Comparison of ENCODE assay signal across 18 cellular contexts in genomic region chr21:38965241-38965640, GRCh38.
DNase-seq lines count a peak whose midpoint lies in the region; ATAC-seq and TF ChIP-seq lines count a peak whose summit lies in the region.
"Had no signal": no experiment of that assay in that cellular context is flagged by ENCODE, and none has a peak within 500 bp of the region (broad histone marks: within the 10 kb centered on the region; RNA-seq: fewer than 3 reads in every experiment).

No MANE protein-coding gene starts in this region.

- no peak overlapping the region for H3K4me3 Mint-ChIP-seq in activated naive CD4-positive, alpha-beta T cell treated with anti-CD3 and anti-CD28 coated beads, Interleukin-2, amount 10 ng/mL, durations not matched to agents 7 days and 5 days
- H3K4me3 Mint-ChIP-seq: CD4-positive, alpha-beta memory T cell; immature natural killer cell had no signal

- H3K4me3 ChIP-seq in cardiac muscle cell (no peak overlapping the region), brain microvascular endothelial cell (ENCODE audit: low read depth, low read length) (no peak overlapping the region), mucosa of rectum (ENCODE audit: low read length in 2 of 2) (no peak overlapping the region)
- H3K4me3 ChIP-seq: tibial nerve had no signal

- H3K9me3 ChIP-seq in cardiac muscle cell (ENCODE audit: low read depth) (no peaks in the 10 kb centered on the region), mucosa of rectum (ENCODE audit: control insufficient read depth in 2 of 2, low read length in 2 of 2) (no peaks in the 10 kb centered on the region)

- H3K36me3 Mint-ChIP-seq in activated naive CD4-positive, alpha-beta T cell treated with anti-CD3 and anti-CD28 coated beads, Interleukin-2, amount 10 ng/mL, durations not matched to agents 7 days and 5 days = no peaks in the 10 kb centered on the region
- H3K36me3 Mint-ChIP-seq: CD4-positive, alpha-beta memory T cell; immature natural killer cell had no signal

- H3K4me1 Mint-ChIP-seq in activated naive CD4-positive, alpha-beta T cell treated with anti-CD3 and anti-CD28 coated beads, Interleukin-2, amount 10 ng/mL, durations not matched to agents 7 days and 5 days = no peaks in the 10 kb centered on the region
- H3K4me1 Mint-ChIP-seq: CD4-positive, alpha-beta memory T cell had no signal

- peaks cover 17% of the 10 kb centered on the region for H3K4me1 ChIP-seq in cardiac muscle cell (ENCODE audit: low read depth)
- H3K4me1 ChIP-seq in mucosa of rectum (ENCODE audit: control insufficient read depth in 2 of 2, insufficient read depth in 2 of 2, low read length in 2 of 2) = peaks cover 0 to 4% of the 10 kb centered on the region in 2 donors
- H3K4me1 ChIP-seq: tibial nerve had no signal

- H3K27ac Mint-ChIP-seq in activated naive CD4-positive, alpha-beta T cell treated with anti-CD3 and anti-CD28 coated beads, Interleukin-2, amount 10 ng/mL, durations not matched to agents 7 days and 5 days = no peak overlapping the region
- H3K27ac Mint-ChIP-seq: CD4-positive, alpha-beta memory T cell; immature natural killer cell had no signal

- no peak for TF ChIP-seq CTCF in cardiac muscle cell (IDR thresholded peaks at IDR 0.05; ENCODE audit: low read depth, low read length)
- TF ChIP-seq CTCF in brain microvascular endothelial cell (IDR thresholded peaks at IDR 0.05; ENCODE audit: low read depth, low read length, missing control alignments) = no peak

- H3K9ac ChIP-seq in mucosa of rectum (ENCODE audit: low read depth in 1 of 2, low read length in 2 of 2) = no peak overlapping the region

- H3K27me3 ChIP-seq in cardiac muscle cell (no peaks in the 10 kb centered on the region), brain microvascular endothelial cell (replicated peaks) (no peaks in the 10 kb centered on the region), mucosa of rectum (ENCODE audit: control insufficient read depth in 2 of 2, insufficient read depth in 2 of 2, low read length in 2 of 2) (no peaks in the 10 kb centered on the region)
- H3K27me3 ChIP-seq: tibial nerve had no signal

- in situ Hi-C loops in brain microvascular endothelial cell (cut with HindIII; ENCODE audit: low pct_ligation_motif_present, low sequenced_read_pairs) = no loop called here

- H3K9me3 Mint-ChIP-seq in activated naive CD4-positive, alpha-beta T cell treated with anti-CD3 and anti-CD28 coated beads, Interleukin-2, amount 10 ng/mL, durations not matched to agents 7 days and 5 days = peaks cover 8% of the 10 kb centered on the region

- H3K36me3 ChIP-seq in cardiac muscle cell = no peaks in the 10 kb centered on the region
- no peaks in the 10 kb centered on the region for H3K36me3 ChIP-seq in brain microvascular endothelial cell (replicated peaks)
- H3K36me3 ChIP-seq in mucosa of rectum (ENCODE audit: control insufficient read depth in 2 of 2, insufficient read depth in 2 of 2, low read length in 2 of 2) = no peaks in the 10 kb centered on the region
- H3K36me3 ChIP-seq: tibial nerve had no signal

- DNase-seq in cardiac muscle cell (ENCODE audit: low read depth in 1 of 2, low spot score in 1 of 2) (peak in 1 of 2 donors; percentile 46), left ventricle myocardium superior (no peak), brain microvascular endothelial cell (peak; percentile 27), NCI-H82 (lab: John Stamatoyannopoulos, UW) (no peak)
- no peak for DNase-seq in activated naive CD4-positive, alpha-beta T cell treated with anti-CD3 and anti-CD28 coated beads, Interleukin-2, amount 10 ng/mL, durations not matched to agents 7 days and 5 days
- DNase-seq in activated CD4-positive, alpha-beta T cell treated with anti-CD3 and anti-CD28 coated beads for 4 hours = no peak
- DNase-seq: ACHN; activated CD4-positive, alpha-beta T cell treated with anti-CD3 and anti-CD28 coated beads, Interleukin-2, amount 50 U/mL, for 48 hours; CD4-positive, alpha-beta memory T cell; cerebellar nuclear complex; immature natural killer cell; Kasumi-1; NCI-H1436 treated with DMSO at 0.1 percent for 48 hours; PC-3; stimulated activated CD4-positive, alpha-beta T cell treated with anti-CD3 and anti-CD28 coated beads, Interleukin-4, amount 100 ng/mL, for 24 hours had no signal

- no peaks in the 10 kb centered on the region for H3K27me3 Mint-ChIP-seq in activated naive CD4-positive, alpha-beta T cell treated with anti-CD3 and anti-CD28 coated beads, Interleukin-2, amount 10 ng/mL, durations not matched to agents 7 days and 5 days
- H3K27me3 Mint-ChIP-seq: CD4-positive, alpha-beta memory T cell had no signal

- intact Hi-C loops in left ventricle myocardium superior (cut with micrococcal nuclease) = no loop called here

- CTCF ChIA-PET in activated naive CD4-positive, alpha-beta T cell treated with anti-CD3 and anti-CD28 coated beads, Interleukin-2, amount 10 ng/mL, durations not matched to agents 7 days and 5 days (lab: Charles Lee) = no interaction called here

- peak overlapping the region; percentile 79 for H3K27ac ChIP-seq in cardiac muscle cell
- no peak overlapping the region for H3K27ac ChIP-seq in brain microvascular endothelial cell
- H3K27ac ChIP-seq in mucosa of rectum (ENCODE audit: low read depth in 2 of 2, low read length in 2 of 2) = peak overlapping the region; percentile 61 to 77

- no peak for ATAC-seq in left ventricle myocardium superior
- no peak for ATAC-seq in HG03108 (IDR thresholded peaks at IDR 0.05; ENCODE audit: unreplicated experiment)
- ATAC-seq: PC-3 had no signal
